Comparison of ENCODE assay signal across 1 cellular context in genomic region chr13:50235604-50236003, GRCh38.
TF ChIP-seq lines count a peak whose summit lies in the region.

No MANE protein-coding gene starts in this region.

TF ChIP-seq in GM23338, 12 proteins besides CTCF, POLR2A, EP300 and RAD21:
- no peak for TF ChIP-seq POLR2AphosphoS5 (IDR thresholded peaks at IDR 0.05; ENCODE audit: low read depth)
- TF ChIP-seq ZNF462 (CRISPR knock-in tag; IDR thresholded peaks at IDR 0.05), result no peak
- no peak for TF ChIP-seq ZNF331 (CRISPR knock-in tag; IDR thresholded peaks at IDR 0.05; ENCODE audit: low read depth)
- no peak for TF ChIP-seq ZNF114 (CRISPR knock-in tag; IDR thresholded peaks at IDR 0.05)
- TF ChIP-seq JUNB (IDR thresholded peaks at IDR 0.05; ENCODE audit: unreplicated experiment), result no peak
- TF ChIP-seq REST (IDR thresholded peaks at IDR 0.05; ENCODE audit: unreplicated experiment), result no peak
- TF ChIP-seq CREB1 (CRISPR knock-in tag; IDR thresholded peaks at IDR 0.05; ENCODE audit: low read depth), result no peak
- no peak for TF ChIP-seq EZH2phosphoT487 (IDR thresholded peaks at IDR 0.05; ENCODE audit: unreplicated experiment)
- TF ChIP-seq STAT1 (IDR thresholded peaks at IDR 0.05; ENCODE audit: unreplicated experiment), result no peak
- TF ChIP-seq ETS1 (IDR thresholded peaks at IDR 0.05), result no peak
- TF ChIP-seq EZH2 (IDR thresholded peaks at IDR 0.05; ENCODE audit: low read depth, unreplicated experiment), result no peak
- no peak for TF ChIP-seq NANOG (IDR thresholded peaks at IDR 0.05; ENCODE audit: borderline replicate concordance)
